Comparison of ENCODE assay signal across 8 cellular contexts in the genomic region with DNA sequence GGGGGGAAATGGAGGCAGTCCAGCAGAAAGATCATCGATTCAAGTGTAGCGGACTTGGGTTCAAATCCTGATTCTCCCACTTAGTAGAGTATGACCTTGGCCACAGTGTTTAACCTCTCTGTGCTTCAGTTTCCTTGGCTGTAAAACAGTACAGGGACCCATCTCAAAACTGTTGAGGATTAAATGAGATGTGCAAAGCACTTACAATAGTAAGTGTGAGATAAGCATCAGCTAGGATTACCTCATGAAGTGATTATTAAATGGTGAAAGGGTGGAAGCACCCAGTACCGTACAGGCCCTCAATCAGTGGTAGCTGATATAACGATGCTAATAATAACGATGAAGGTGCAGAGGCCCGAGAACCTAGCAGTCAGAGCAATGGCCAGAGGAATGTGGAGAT. TPM values are rescaled to one million over a fixed set of nuclear protein-coding genes. Genes with fewer than 3 reads are reported as not detected.
DNase-seq lines count a peak whose midpoint lies in the region; ATAC-seq and TF ChIP-seq lines count a peak whose summit lies in the region.

No MANE protein-coding gene starts in this region.

- no peaks in the 10 kb centered on the region for H3K79me2 ChIP-seq in neural progenitor cell (ENCODE audit: low read depth)

- H3K27ac ChIP-seq in ascending aorta (peak overlapping the region; percentile 90 to 95), neural progenitor cell (no peak overlapping the region)

- H3K4me1 Mint-ChIP-seq in neural progenitor cell, result peaks cover 51% of the 10 kb centered on the region

- no peak overlapping the region for H3K9ac ChIP-seq in neural progenitor cell

- no peaks in the 10 kb centered on the region for H3K36me3 Mint-ChIP-seq in neural progenitor cell

- H3K4me1 ChIP-seq in ascending aorta, result peaks cover 7 to 24% of the 10 kb centered on the region in 2 donors
- H3K4me1 ChIP-seq in neural progenitor cell, result no peaks in the 10 kb centered on the region

- no peak for TF ChIP-seq POLR2A in GM18505 (IDR thresholded peaks at IDR 0.05; ENCODE audit: borderline replicate concordance, extremely low read depth, insufficient read depth, insufficient read length)

- H3K4me3 ChIP-seq in ascending aorta (peak overlapping the region in 1 of 2 donors; percentile 4), neural progenitor cell (no peak overlapping the region)

- H3F3A ChIP-seq in neural progenitor cell (ENCODE audit: low read depth), result peaks cover 14% of the 10 kb centered on the region

- peak; percentile 0 for ATAC-seq in GM18505 (IDR thresholded peaks at IDR 0.05; ENCODE audit: unreplicated experiment)
- ATAC-seq in HG03095 (IDR thresholded peaks at IDR 0.05; ENCODE audit: unreplicated experiment), result peak; percentile 15

- H3K4me2 ChIP-seq in neural progenitor cell, result no peak overlapping the region

- peaks cover 13% of the 10 kb centered on the region for H3K27me3 Mint-ChIP-seq in neural progenitor cell (ENCODE audit: insufficient read depth, low read depth)

- H3K9me3 ChIP-seq in ascending aorta (no peaks in the 10 kb centered on the region), neural progenitor cell (ENCODE audit: low read depth) (no peaks in the 10 kb centered on the region)

- H3K27me3 ChIP-seq in ascending aorta (no peaks in the 10 kb centered on the region), neural progenitor cell (no peaks in the 10 kb centered on the region)

- H3K36me3 ChIP-seq in ascending aorta (no peaks in the 10 kb centered on the region), neural progenitor cell (no peaks in the 10 kb centered on the region)

- no peak for DNase-seq in ascending aorta (ENCODE audit: low spot score in 2 of 2)
- no peak for DNase-seq in neural progenitor cell (ENCODE audit: low spot score)
- DNase-seq in activated effector memory CD4-positive, alpha-beta T cell treated with anti-CD3 and anti-CD28 coated beads, Interleukin-2, amount 50 U/mL, for 16 hours, result no peak
- no peak for DNase-seq in NCI-H146 treated with DMSO at 0.1 percent for 48 hours (lab: John Stamatoyannopoulos, UW; ENCODE audit: unreplicated experiment)
- DNase-seq in mucosa of gallbladder (ENCODE audit: low spot score), result no peak
- no peak for DNase-seq in HCEC 1CT

- TF ChIP-seq CTCF in ascending aorta (IDR thresholded peaks at IDR 0.05), result no peak
- TF ChIP-seq CTCF in neural progenitor cell (IDR thresholded peaks at IDR 0.05), result no peak

- peak overlapping the region; percentile 38 for H2AFZ ChIP-seq in neural progenitor cell (replicated peaks)

- peak overlapping the region; percentile 41 for H3K4me3 Mint-ChIP-seq in neural progenitor cell

- no peaks in the 10 kb centered on the region for H4K20me1 ChIP-seq in neural progenitor cell (ENCODE audit: low read depth)

- H3K27ac Mint-ChIP-seq in neural progenitor cell, result no peak overlapping the region

- H3K9me3 Mint-ChIP-seq in neural progenitor cell, result peaks cover 2% of the 10 kb centered on the region

- intact Hi-C loops in ascending aorta (cut with DNase I), result loop anchor here (1.0 to 5.0 kb wide), 2 partner anchors 104 to 154 kb away; a partner anchor contains a TSS

RNA-seq across cellular contexts. Expression of a gene that starts 45.1 kb away (rescaled TPM):
- total RNA-seq in ascending aorta, result 14.0 TPM
- total RNA-seq in neural progenitor cell (ENCODE audit: low replicate concordance), result 177 and 264 TPM in 2 replicates
- 19.0 TPM for total RNA-seq in mucosa of gallbladder
